ENCODE assay signal across 22 cellular contexts in the genomic region with DNA sequence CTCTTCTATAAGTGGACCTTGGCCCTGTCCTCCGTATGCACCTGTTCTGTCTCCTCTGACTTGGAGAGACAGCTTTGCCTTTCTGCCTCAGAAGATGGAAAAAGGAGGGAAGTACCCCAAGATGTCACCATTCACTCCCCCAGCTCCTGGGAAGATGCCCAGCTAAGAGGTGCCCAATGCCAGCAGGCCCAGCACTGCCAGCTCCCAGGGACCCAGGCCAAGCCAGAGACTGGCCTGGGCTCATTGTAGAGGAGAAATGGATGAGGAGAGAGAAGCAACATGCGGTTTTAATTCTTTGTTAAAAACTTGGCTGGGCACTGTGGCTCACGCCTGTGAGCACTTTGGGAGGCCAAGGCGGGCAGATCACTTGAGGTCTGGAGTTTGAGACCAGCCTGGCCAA.
"Had no signal": no experiment of that assay in that cellular context is flagged by ENCODE, and none has a peak within 500 bp of the region (broad histone marks: within the 10 kb centered on the region; RNA-seq: fewer than 3 reads in every experiment).

No MANE protein-coding gene starts in this region.

- H3K4me1 ChIP-seq: breast epithelium had no signal

- H3K4me3 ChIP-seq: breast epithelium had no signal

- H3K27ac ChIP-seq: breast epithelium had no signal

- H3K9me3 ChIP-seq: breast epithelium had no signal

- DNase-seq: activated B cell treated with CpG ODN at 0.5 μM for 24 hours; activated CD4-positive, alpha-beta T cell treated with anti-CD3 and anti-CD28 coated beads for 1 hour; activated CD4-positive, alpha-beta T cell treated with anti-CD3 and anti-CD28 coated beads, Interleukin-2, amount 10 ng/mL, durations not matched to agents 24 days and 14 days; activated CD4-positive, alpha-beta T cell treated with anti-CD3 and anti-CD28 coated beads, Interleukin-2, amount 50 U/mL, for 48 hours; activated CD8-positive, alpha-beta memory T cell treated with anti-CD3 and anti-CD28 coated beads, Interleukin-2, amount 10 ng/mL, durations not matched to agents 7 days and 5 days; activated gamma-delta T cell treated with Interleukin-2 at 50 U/mL for 16 hours; activated naive CD4-positive, alpha-beta T cell treated with anti-CD3 and anti-CD28 coated beads, Interleukin-2, amount 10 ng/mL, durations not matched to agents 7 days and 5 days; activated naive CD8-positive, alpha-beta T cell treated with anti-CD3 and anti-CD28 coated beads for 36 hours; activated T-cell treated with anti-CD3 and anti-CD28 coated beads, Interleukin-2, amount 50 U/mL, for 24 hours; aorta; Kasumi-1; NCI-H1105 treated with DMSO at 0.1 percent for 48 hours; NCI-H1436 treated with DMSO at 0.1 percent for 48 hours; NCI-H187; NCI-H2081; NCI-H446; NCI-H524; PC-3; SHP77 treated with DMSO at 0.1 percent for 48 hours; T-helper 17 cell; T-helper 9 cell had no signal

- H3K36me3 ChIP-seq: breast epithelium had no signal

- ATAC-seq: activated CD8-positive, alpha-beta memory T cell treated with anti-CD3 and anti-CD28 coated beads, Interleukin-2, amount 10 ng/mL, durations not matched to agents 7 days and 5 days; PC-3; T-helper 17 cell had no signal
